In genomic region chr1:42335050-42335808, GRCh38 we compare ENCODE assay signal across 8 cellular contexts. TPM values are rescaled to one million over a fixed set of nuclear protein-coding genes. Genes with fewer than 3 reads are reported as not detected.
DNase-seq lines count a peak whose midpoint lies in the region; ATAC-seq and TF ChIP-seq lines count a peak whose summit lies in the region.

TSS of gene FOXJ3 (minus strand) at chr1:42335235. CDS start at chr1:42311093, 24,142 bp downstream.

- TF ChIP-seq CTCF in endothelial cell (IDR thresholded peaks at IDR 0.05; ENCODE audit: unreplicated experiment) (no peak), mesothelial cell of epicardium (IDR thresholded peaks at IDR 0.05; ENCODE audit: unreplicated experiment) (no peak)

- ATAC-seq in GM21367 (IDR thresholded peaks at IDR 0.05; ENCODE audit: unreplicated experiment), result peak; percentile 64

- H3K27ac Mint-ChIP-seq in endothelial cell (ENCODE audit: unreplicated experiment), result peak within 1 kb of the TSS; percentile 99
- H3K27ac Mint-ChIP-seq in mesothelial cell of epicardium, result peak within 1 kb of the TSS; percentile 95

- H3K4me1 Mint-ChIP-seq in endothelial cell (ENCODE audit: unreplicated experiment) (peaks cover 45% of the 10 kb centered on the region), mesothelial cell of epicardium (peaks cover 43% of the 10 kb centered on the region)

- H3K27me3 Mint-ChIP-seq in endothelial cell (ENCODE audit: unreplicated experiment), result peaks cover 7% of the 10 kb centered on the region
- H3K27me3 Mint-ChIP-seq in mesothelial cell of epicardium (ENCODE audit: low read depth), result no peaks in the 10 kb centered on the region

- no peaks in the 10 kb centered on the region for H3K9me3 Mint-ChIP-seq in endothelial cell (ENCODE audit: unreplicated experiment)
- H3K9me3 Mint-ChIP-seq in mesothelial cell of epicardium, result no peaks in the 10 kb centered on the region

- H3K4me3 Mint-ChIP-seq in endothelial cell (ENCODE audit: unreplicated experiment) (peak within 1 kb of the TSS; percentile 99), mesothelial cell of epicardium (peak within 1 kb of the TSS; percentile 89)

- DNase-seq in COLO829 (ENCODE audit: low spot score) (peak; percentile 74), HUDEP-2 (lab: John Stamatoyannopoulos, UW; ENCODE audit: unreplicated experiment in 76 of 76) (peak; percentile 9 to 93 (median 85)), NOMO-1 treated with dmso at 0.1 percent for 144 hours (lab: John Stamatoyannopoulos, UW; ENCODE audit: unreplicated experiment) (peak; percentile 78), endothelial cell (ENCODE audit: low spot score) (peak; percentile 93), mesothelial cell of epicardium (ENCODE audit: low spot score in 2 of 2, unreplicated experiment in 2 of 2) (peak; percentile 89 to 92)
- peak; percentile 81 for DNase-seq in activated CD8-positive, alpha-beta memory T cell treated with anti-CD3 and anti-CD28 coated beads, Interleukin-2, amount 50 U/mL, for 24 hours (ENCODE audit: extremely low read depth)
- DNase-seq in stimulated activated CD8-positive, alpha-beta memory T cell treated with anti-CD3 and anti-CD28 coated beads, Interleukin-15, amount 100 ng/mL, for 4 hours (ENCODE audit: low read depth in 2 of 2), result peak; percentile 78 to 86

- H3K36me3 Mint-ChIP-seq in endothelial cell (ENCODE audit: low read depth, unreplicated experiment), result no peaks in the 10 kb centered on the region
- no peaks in the 10 kb centered on the region for H3K36me3 Mint-ChIP-seq in mesothelial cell of epicardium

RNA-seq across cellular contexts. Expression of gene FOXJ3, which starts in this region (rescaled TPM):
- 65.9 TPM for total RNA-seq in endothelial cell (ENCODE audit: unreplicated experiment)
- 79.7 to 82.2 TPM (median 81.6 TPM) in 3 replicates for total RNA-seq in mesothelial cell of epicardium

Comparison
In these comparisons a context has a peak if more than half of its experiments do, and no peak if none do; other contexts are left out.
1. Peak in every context shown above with its lines: DNase-seq and ATAC-seq.